Comparison of ENCODE assay signal across 33 cellular contexts in the genomic region with DNA sequence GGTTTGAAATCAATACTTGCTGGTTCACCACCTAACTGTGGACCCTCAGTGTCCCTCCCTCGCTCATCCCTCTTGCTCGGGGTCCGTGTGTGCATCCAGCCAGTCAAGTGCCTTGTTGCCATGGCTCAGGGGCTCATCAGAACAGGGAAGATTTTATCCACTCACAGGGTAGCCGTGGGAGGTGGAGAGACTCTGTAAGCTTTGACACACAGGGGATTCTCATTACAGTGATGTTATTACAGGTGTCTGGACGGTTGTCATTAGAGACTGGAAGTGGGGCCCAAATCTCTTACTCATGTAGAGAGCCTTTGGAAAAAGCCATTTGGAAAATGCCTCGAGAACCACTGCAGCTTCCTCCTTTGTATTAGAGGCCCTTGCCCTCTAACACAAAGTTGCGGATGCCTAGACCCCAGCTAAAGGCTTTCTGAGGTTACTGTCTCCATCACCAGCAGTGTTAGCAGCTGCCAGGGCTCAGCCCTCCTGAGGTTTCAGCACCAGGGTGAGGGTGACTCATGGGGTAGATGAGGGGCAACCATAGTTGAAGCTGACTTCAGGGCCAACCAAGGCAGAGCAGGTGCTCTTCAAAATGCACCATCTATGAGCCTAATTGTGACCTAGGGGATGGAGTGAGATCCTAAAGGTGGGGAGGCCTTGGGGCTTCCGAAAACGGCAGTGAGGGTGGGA.
"Had no signal": no experiment of that assay in that cellular context is flagged by ENCODE, and none has a peak within 500 bp of the region (broad histone marks: within the 10 kb centered on the region; RNA-seq: fewer than 3 reads in every experiment).

No MANE protein-coding gene starts in this region.

- H3K4me3 Mint-ChIP-seq: activated naive CD4-positive, alpha-beta T cell treated with anti-CD3 and anti-CD28 coated beads for 36 hours; activated naive CD8-positive, alpha-beta T cell treated with anti-CD3 and anti-CD28 coated beads for 36 hours; activated T-helper 1 cell treated with anti-CD3 and anti-CD28 coated beads, Interleukin-12 subunit alpha, Interleukin-12 subunit beta, Interleukin-2, Interleukin-4 antibody, amounts not matched to agents 30 ng/mL and 10 ng/mL and 1 ng/mL, durations not matched to agents 14 hours and 24 hours and 36 hours; mesothelial cell of epicardium; naive thymus-derived CD4-positive, alpha-beta T cell; stimulated activated naive B cell treated with anti-CD40 and anti-IgM and Interleukin-4, amounts not matched to agents 10 μg/mL and 1 μg/mL and 100 μg/mL, for 72 hours; T-helper 1 cell treated with Interleukin-12 subunit alpha and Interleukin-12 subunit beta and Interleukin-4 antibody, amounts not matched to agents 30 μg/mL and 1 μg/mL, for 36 hours had no signal

- H3K36me3 ChIP-seq: adrenal gland, colonic mucosa, pancreas, prostate gland, stomach, thyroid gland, upper lobe of right lung, WERI-Rb-1 had no signal

- H3K4me1 ChIP-seq: colonic mucosa, prostate gland, upper lobe of right lung had no signal

- H3K9me3 ChIP-seq: adrenal gland, body of pancreas, colonic mucosa, pancreas, prostate gland, stomach, thyroid gland, upper lobe of right lung had no signal

- H3K27me3 ChIP-seq: body of pancreas, pancreas, stomach, thyroid gland, upper lobe of right lung had no signal

- H3K9me3 Mint-ChIP-seq: activated naive CD4-positive, alpha-beta T cell treated with anti-CD3 and anti-CD28 coated beads for 36 hours; activated naive CD8-positive, alpha-beta T cell treated with anti-CD3 and anti-CD28 coated beads for 36 hours; activated T-helper 1 cell treated with anti-CD3 and anti-CD28 coated beads, Interleukin-12 subunit alpha, Interleukin-12 subunit beta, Interleukin-2, Interleukin-4 antibody, amounts not matched to agents 30 ng/mL and 10 ng/mL and 1 ng/mL, durations not matched to agents 14 hours and 24 hours and 36 hours; mesothelial cell of epicardium; stimulated activated naive B cell treated with anti-CD40 and anti-IgM and Interleukin-4, amounts not matched to agents 10 μg/mL and 1 μg/mL and 100 μg/mL, for 72 hours; T-helper 1 cell treated with Interleukin-12 subunit alpha and Interleukin-12 subunit beta and Interleukin-4 antibody, amounts not matched to agents 30 μg/mL and 1 μg/mL, for 36 hours had no signal

- ATAC-seq: activated CD4-positive, CD25-positive, alpha-beta regulatory T cell treated with anti-CD3 and anti-CD28 coated beads, Interleukin-2, amount 50 U/mL, for 24 hours; left cardiac atrium; naive thymus-derived CD4-positive, alpha-beta T cell; stimulated activated naive B cell treated with anti-CD40 and anti-IgM and Interleukin-4, amounts not matched to agents 10 μg/mL and 1 μg/mL and 100 μg/mL, for 72 hours; upper lobe of right lung had no signal

- H3K36me3 Mint-ChIP-seq: activated naive CD8-positive, alpha-beta T cell treated with anti-CD3 and anti-CD28 coated beads for 36 hours; mesothelial cell of epicardium; naive thymus-derived CD4-positive, alpha-beta T cell; stimulated activated naive B cell treated with anti-CD40 and anti-IgM and Interleukin-4, amounts not matched to agents 10 μg/mL and 1 μg/mL and 100 μg/mL, for 72 hours had no signal

- DNase-seq: activated CD4-positive, alpha-beta T cell treated with anti-CD3 and anti-CD28 coated beads for 48 hours; activated CD4-positive, alpha-beta T cell treated with anti-CD3 and anti-CD28 coated beads, Interleukin-2, amount 50 U/mL, for 48 hours; activated CD8-positive, alpha-beta memory T cell treated with anti-CD3 and anti-CD28 coated beads, Interleukin-2, amount 50 U/mL, for 4 hours; activated effector memory CD4-positive, alpha-beta T cell treated with anti-CD3 and anti-CD28 coated beads, Interleukin-2, amount 50 U/mL, for 16 hours; activated naive CD4-positive, alpha-beta T cell treated with anti-CD3 and anti-CD28 coated beads for 36 hours; activated naive CD8-positive, alpha-beta T cell treated with anti-CD3 and anti-CD28 coated beads for 36 hours; activated T-cell treated with anti-CD3 and anti-CD28 coated beads, Interleukin-2, amount 50 U/mL, for 1 hour; adrenal gland; aorta; body of pancreas; colonic mucosa; effector CD8-positive, alpha-beta T cell; left cardiac atrium; naive thymus-derived CD4-positive, alpha-beta T cell; nucleus accumbens; pancreas; retina; stimulated activated CD4-positive, alpha-beta T cell treated with anti-CD3 and anti-CD28 coated beads, Interleukin-15, amount 100 ng/mL, for 24 hours; stimulated activated CD4-positive, alpha-beta T cell treated with anti-CD3 and anti-CD28 coated beads, Interleukin-2, amount 100 ng/mL, for 24 hours; stimulated activated naive B cell treated with anti-CD40 and anti-IgM and Interleukin-4, amounts not matched to agents 10 μg/mL and 1 μg/mL and 100 μg/mL, for 72 hours; stomach; T1000; thyroid gland; upper lobe of right lung; WERI-Rb-1 had no signal

- H3K4me3 ChIP-seq: adrenal gland, body of pancreas, colonic mucosa, pancreas, prostate gland, stomach, thyroid gland, upper lobe of right lung had no signal

- H3K27ac Mint-ChIP-seq: activated naive CD4-positive, alpha-beta T cell treated with anti-CD3 and anti-CD28 coated beads for 36 hours; activated naive CD8-positive, alpha-beta T cell treated with anti-CD3 and anti-CD28 coated beads for 36 hours; activated T-helper 1 cell treated with anti-CD3 and anti-CD28 coated beads, Interleukin-12 subunit alpha, Interleukin-12 subunit beta, Interleukin-2, Interleukin-4 antibody, amounts not matched to agents 30 ng/mL and 10 ng/mL and 1 ng/mL, durations not matched to agents 14 hours and 24 hours and 36 hours; mesothelial cell of epicardium; naive thymus-derived CD4-positive, alpha-beta T cell; stimulated activated naive B cell treated with anti-CD40 and anti-IgM and Interleukin-4, amounts not matched to agents 10 μg/mL and 1 μg/mL and 100 μg/mL, for 72 hours; T-helper 1 cell treated with Interleukin-12 subunit alpha and Interleukin-12 subunit beta and Interleukin-4 antibody, amounts not matched to agents 30 μg/mL and 1 μg/mL, for 36 hours had no signal

- FAIRE-seq: endometrium, frontal cortex, keratinocyte, pancreas had no signal

- H3K27ac ChIP-seq: adrenal gland, colonic mucosa, prostate gland, stomach, thyroid gland, upper lobe of right lung, WERI-Rb-1 had no signal
